ENCODE assay signal across 1 cellular context in genomic region chr2:230793573-230794359, GRCh38.
A peak's percentile ranks its signal among the peaks of the same experiment; 100 is the strongest.
TF ChIP-seq lines count a peak whose summit lies in the region.

No MANE protein-coding gene starts in this region.

TF ChIP-seq in SK-N-SH, 30 proteins besides CTCF, POLR2A, EP300 and RAD21 (continued from another document):
- TF ChIP-seq YY1 (IDR thresholded peaks at IDR 0.05; ENCODE audit: low read depth), result no peak
- no peak for TF ChIP-seq SMC3 (IDR thresholded peaks at IDR 0.05; ENCODE audit: low read depth, low read length)
- peak; percentile 96 for TF ChIP-seq JUND (IDR thresholded peaks at IDR 0.05)
- TF ChIP-seq GABPA (IDR thresholded peaks at IDR 0.05; ENCODE audit: low read depth), result no peak
- no peak for TF ChIP-seq MXI1 (IDR thresholded peaks at IDR 0.05; ENCODE audit: low read depth, low read length)
- peak; percentile 32; the same call in 1 of the 2 replicates for TF ChIP-seq MEF2A (IDR thresholded peaks at IDR 0.05; ENCODE audit: borderline replicate concordance, low read depth)
- peak; percentile 73 for TF ChIP-seq PBX3 (IDR thresholded peaks at IDR 0.05)
- TF ChIP-seq TAF1 (IDR thresholded peaks at IDR 0.05; ENCODE audit: borderline replicate concordance, low read depth, low read length), result no peak
- TF ChIP-seq NFIC (IDR thresholded peaks at IDR 0.05; ENCODE audit: borderline replicate concordance), result peak; percentile 79
- TF ChIP-seq REST (IDR thresholded peaks at IDR 0.05; ENCODE audit: low read depth, low read length), result peak; percentile 43; the same call in 1 of the 2 replicates
- no peak for TF ChIP-seq FOXJ3 (CRISPR knock-in tag; IDR thresholded peaks at IDR 0.05)
- TF ChIP-seq RFX5 (IDR thresholded peaks at IDR 0.05; ENCODE audit: low read length), result no peak
- peak; percentile 97 for TF ChIP-seq FOSL2 (IDR thresholded peaks at IDR 0.05; ENCODE audit: borderline replicate concordance, low read depth)
- no peak for TF ChIP-seq FOXM1 (IDR thresholded peaks at IDR 0.05; ENCODE audit: low read depth)
